19 cellular contexts compared by ENCODE assay signal in the genomic region with DNA sequence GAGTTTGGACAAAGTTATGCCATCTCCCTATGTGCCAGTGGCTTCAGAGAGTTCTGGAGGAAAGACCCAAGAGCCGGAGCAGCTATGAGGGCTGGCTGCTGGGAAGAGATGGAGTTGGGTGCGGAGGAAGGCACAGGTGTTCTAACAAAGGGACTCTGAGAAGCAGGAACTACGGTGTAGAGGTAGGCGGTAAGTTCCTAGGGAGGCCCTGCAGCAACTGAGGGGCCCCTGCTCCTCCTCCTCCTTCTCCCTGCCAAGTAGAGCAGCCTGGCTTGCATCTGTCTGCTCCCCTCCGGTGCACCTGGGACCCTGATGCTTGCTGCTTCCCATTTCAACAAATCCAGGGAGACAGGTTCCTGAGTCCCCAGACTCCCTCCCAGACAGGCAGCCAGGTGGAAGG.
DNase-seq lines count a peak whose midpoint lies in the region; ATAC-seq and TF ChIP-seq lines count a peak whose summit lies in the region.
"Had no signal": no experiment of that assay in that cellular context is flagged by ENCODE, and none has a peak within 500 bp of the region (broad histone marks: within the 10 kb centered on the region; RNA-seq: fewer than 3 reads in every experiment).

No MANE protein-coding gene starts in this region.

- H3K27ac ChIP-seq in esophagus muscularis mucosa (replicated peaks in 1 of 4) = peak overlapping the region in 3 of 4 donors; percentile 69 to 83 (median 76)
- H3K27ac ChIP-seq in gastrocnemius medialis = peak overlapping the region; percentile 85 to 98 (median 94)
- H3K27ac ChIP-seq in coronary artery = peak overlapping the region in 1 of 2 donors; percentile 83

- no peaks in the 10 kb centered on the region for H3K9me3 ChIP-seq in esophagus muscularis mucosa
- no peaks in the 10 kb centered on the region for H3K9me3 ChIP-seq in gastrocnemius medialis
- H3K9me3 ChIP-seq: A549, pancreas had no signal

- no peak for ATAC-seq in gastrocnemius medialis
- no peak for ATAC-seq in GM18868 (IDR thresholded peaks at IDR 0.05; ENCODE audit: unreplicated experiment)
- ATAC-seq: A549 had no signal

- peak; percentile 40 for DNase-seq in NCI-H510A treated with DMSO at 0.1 percent for 48 hours (lab: John Stamatoyannopoulos, UW)
- no peak for DNase-seq in NCI-H510A (lab: John Stamatoyannopoulos, UW)
- DNase-seq in NCI-H2171 treated with DMSO at 0.1 percent for 48 hours (lab: John Stamatoyannopoulos, UW) = peak; percentile 87
- no peak for DNase-seq in esophagus muscularis mucosa (ENCODE audit: extremely low spot score)
- DNase-seq in gastrocnemius medialis = no peak
- no peak for DNase-seq in NCI-H1436 (lab: John Stamatoyannopoulos, UW)
- DNase-seq in coronary artery (ENCODE audit: low spot score) = no peak
- DNase-seq: activated CD4-positive, alpha-beta T cell treated with anti-CD3 and anti-CD28 coated beads, Interleukin-2, amount 10 ng/mL, durations not matched to agents 7 days and 5 days; activated gamma-delta T cell treated with Interleukin-2 at 50 U/mL for 16 hours; amniotic stem cell; effector memory CD4-positive, alpha-beta T cell; naive B cell; NCI-H1417 treated with DMSO at 0.1 percent for 48 hours; NCI-H345; SIG-M5; T-helper 1 cell had no signal

- H3K36me3 ChIP-seq in esophagus muscularis mucosa (no peaks in the 10 kb centered on the region), gastrocnemius medialis (no peaks in the 10 kb centered on the region)
- H3K36me3 ChIP-seq: pancreas had no signal

- TF ChIP-seq POLR2A in esophagus muscularis mucosa (IDR thresholded peaks at IDR 0.05; ENCODE audit: low read depth) (no peak), gastrocnemius medialis (IDR thresholded peaks at IDR 0.05) (no peak)

- 93% methylated on average over 5 of the region's 5 CpGs for WGBS in esophagus muscularis mucosa

- H3K4me1 ChIP-seq in esophagus muscularis mucosa (peaks cover 81 to 85% (median 82%) of the 10 kb centered on the region in 4 donors), gastrocnemius medialis (peaks cover 75 to 79% of the 10 kb centered on the region in 2 donors)

- H3K4me3 ChIP-seq in esophagus muscularis mucosa (no peak overlapping the region), gastrocnemius medialis (no peak overlapping the region), coronary artery (no peak overlapping the region)
- H3K4me3 ChIP-seq: A549, pancreas had no signal

- intact Hi-C loops in esophagus muscularis mucosa (cut with DNase I) (no loop called here), gastrocnemius medialis (cut with DNase I; ENCODE audit: low total_unique reads) (no loop called here)

- in situ Hi-C loops in gastrocnemius medialis (cut with MboI; ENCODE audit: low sequenced_read_pairs in 4 of 4) = no loop called here

- TF ChIP-seq CTCF in esophagus muscularis mucosa (IDR thresholded peaks at IDR 0.05) = no peak
- no peak for TF ChIP-seq CTCF in gastrocnemius medialis (IDR thresholded peaks at IDR 0.05 in 4 of 5, conservative IDR thresholded peaks at IDR 0.05 in 1 of 5)
- TF ChIP-seq CTCF in coronary artery (IDR thresholded peaks at IDR 0.05) = no peak

- H3K27me3 ChIP-seq in esophagus muscularis mucosa (no peaks in the 10 kb centered on the region), gastrocnemius medialis (no peaks in the 10 kb centered on the region)
- H3K27me3 ChIP-seq: pancreas had no signal

- TF ChIP-seq EP300 in esophagus muscularis mucosa (IDR thresholded peaks at IDR 0.05) = no peak

Comparison
In these comparisons a context has a peak if more than half of its experiments do, and no peak if none do; other contexts are left out.
1. DNase-seq: peak in NCI-H510A treated with DMSO at 0.1 percent for 48 hours (single experiment) and NCI-H2171 treated with DMSO at 0.1 percent for 48 hours (single experiment); none in NCI-H510A (single experiment), esophagus muscularis mucosa (single experiment), gastrocnemius medialis (0 of 2), NCI-H1436 (single experiment) and coronary artery (single experiment).